Comparison of ENCODE assay signal across 13 cellular contexts in the genomic region with DNA sequence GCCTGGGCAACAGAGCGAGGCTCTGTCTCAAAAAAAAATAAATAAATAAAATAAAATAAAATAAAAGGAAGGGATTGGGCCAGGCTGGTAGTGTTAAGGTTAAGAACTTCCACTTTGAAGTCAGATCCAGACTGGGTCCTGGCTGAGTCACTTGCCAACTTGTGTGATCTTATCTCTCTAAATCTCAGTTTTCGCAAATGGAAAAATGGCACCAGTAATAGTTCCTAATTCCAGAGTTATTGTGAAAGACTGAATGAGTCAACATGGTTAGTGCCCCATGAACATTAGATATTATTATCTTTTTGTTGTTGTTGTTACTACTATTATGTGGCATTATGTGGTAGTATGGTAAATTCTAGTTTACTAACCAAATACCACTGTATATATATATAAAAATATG.
A peak's percentile ranks its signal among the peaks of the same experiment; 100 is the strongest.
DNase-seq lines count a peak whose midpoint lies in the region; ATAC-seq, FAIRE-seq and TF ChIP-seq lines count a peak whose summit lies in the region.
"Had no signal": no experiment of that assay in that cellular context is flagged by ENCODE, and none has a peak within 500 bp of the region (broad histone marks: within the 10 kb centered on the region; RNA-seq: fewer than 3 reads in every experiment).

No MANE protein-coding gene starts in this region.

- dilution Hi-C loops in keratinocyte (cut with MboI; ENCODE audit: extremely low pct_ligation_motif_present, low sequenced_read_pairs), result no loop called here

- no peak for TF ChIP-seq POLR2A in transverse colon (IDR thresholded peaks at IDR 0.05)

- 96 to 100% methylated on average over 2 of the region's 2 CpGs for WGBS in transverse colon (ENCODE audit: low coverage in 1 of 2), 2 donors

- ATAC-seq in GM21723 (IDR thresholded peaks at IDR 0.05; ENCODE audit: unreplicated experiment), result no peak

- no peaks in the 10 kb centered on the region for H3K79me2 ChIP-seq in keratinocyte (ENCODE audit: control insufficient read depth, insufficient read depth, low read length)

- peaks cover 19% of the 10 kb centered on the region for H3K4me1 ChIP-seq in keratinocyte (ENCODE audit: control insufficient read depth, extremely low read depth, insufficient read depth, low read length)
- peaks cover 6 to 12% (median 9%) of the 10 kb centered on the region in 4 donors for H3K4me1 ChIP-seq in transverse colon

- H3K9me3 ChIP-seq in keratinocyte (ENCODE audit: control insufficient read depth, low read depth, low read length) (no peaks in the 10 kb centered on the region), transverse colon (no peaks in the 10 kb centered on the region)
- H3K9me3 ChIP-seq: colonic mucosa, left lung had no signal

- in situ Hi-C loops in brain microvascular endothelial cell (cut with HindIII; ENCODE audit: low pct_ligation_motif_present, low sequenced_read_pairs) (no loop called here), transverse colon (cut with MboI; ENCODE audit: low pct_ligation_motif_present in 1 of 4, low pct_unique_long_range_greater_than_20kb in 1 of 4, low sequenced_read_pairs in 3 of 4) (no loop called here), G401 (cut with HindIII; ENCODE audit: low sequenced_read_pairs) (no loop called here)

- TF ChIP-seq CTCF in brain microvascular endothelial cell (IDR thresholded peaks at IDR 0.05; ENCODE audit: low read depth, low read length, missing control alignments), result no peak
- TF ChIP-seq CTCF in keratinocyte (optimal IDR thresholded peaks at IDR 0.05 in 1 of 3, IDR thresholded peaks at IDR 0.05 in 1 of 3, conservative IDR thresholded peaks at IDR 0.05 in 1 of 3; ENCODE audit: extremely low read depth in 1 of 3, insufficient read depth in 2 of 3, low read length in 3 of 3), result no peak
- TF ChIP-seq CTCF in transverse colon (IDR thresholded peaks at IDR 0.05), result no peak

- H3K36me3 ChIP-seq in brain microvascular endothelial cell (replicated peaks) (no peaks in the 10 kb centered on the region), keratinocyte (ENCODE audit: control insufficient read depth in 2 of 2, extremely low read depth in 1 of 2, insufficient read depth in 2 of 2, low read length in 2 of 2) (no peaks in the 10 kb centered on the region), transverse colon (no peaks in the 10 kb centered on the region)
- H3K36me3 ChIP-seq: colonic mucosa, left lung had no signal

- H4K20me1 ChIP-seq in keratinocyte (ENCODE audit: control insufficient read depth, extremely low read depth, insufficient read depth, low read length), result no peaks in the 10 kb centered on the region

- H3K9me1 ChIP-seq in keratinocyte (ENCODE audit: control insufficient read depth, extremely low read depth, insufficient read depth, low read length), result no peaks in the 10 kb centered on the region

- no peak overlapping the region for H3K9ac ChIP-seq in keratinocyte (ENCODE audit: control insufficient read depth, extremely low read depth, insufficient read depth, low read length)

- no peaks in the 10 kb centered on the region for H3K27me3 ChIP-seq in brain microvascular endothelial cell (replicated peaks)
- no peaks in the 10 kb centered on the region for H3K27me3 ChIP-seq in keratinocyte (ENCODE audit: control insufficient read depth, extremely low read depth, insufficient read depth, low read length)
- H3K27me3 ChIP-seq in transverse colon, result no peaks in the 10 kb centered on the region
- H3K27me3 ChIP-seq: colonic mucosa, left lung had no signal

- no peak overlapping the region for H2AFZ ChIP-seq in keratinocyte (ENCODE audit: control insufficient read depth, low read length)

- no peak overlapping the region for H3K4me2 ChIP-seq in keratinocyte (ENCODE audit: control insufficient read depth, extremely low read depth, insufficient read depth, low read depth, low read length)

- peak; percentile 29 for FAIRE-seq in keratinocyte (lab: Jason Lieb, UNC)
- FAIRE-seq: GM18507 had no signal

- TF ChIP-seq EP300 in transverse colon (IDR thresholded peaks at IDR 0.05; ENCODE audit: low read depth), result no peak

- H3K27ac ChIP-seq in brain microvascular endothelial cell (no peak overlapping the region), keratinocyte (ENCODE audit: control insufficient read depth, insufficient read depth, low read length) (no peak overlapping the region), transverse colon (no peak overlapping the region)
- H3K27ac ChIP-seq: colonic mucosa had no signal

- no peak overlapping the region for H3K4me3 ChIP-seq in brain microvascular endothelial cell (ENCODE audit: low read depth, low read length)
- H3K4me3 ChIP-seq in keratinocyte (ENCODE audit: control insufficient read depth in 2 of 3, extremely low read depth in 1 of 3, insufficient read depth in 2 of 3, low read depth in 1 of 3, low read length in 3 of 3), result no peak overlapping the region
- no peak overlapping the region for H3K4me3 ChIP-seq in transverse colon
- H3K4me3 ChIP-seq: colonic mucosa, left lung had no signal

- DNase-seq in EL (peak; percentile 64), LHCN-M2 (ENCODE audit: low read depth) (peak; percentile 18), brain microvascular endothelial cell (peak; percentile 5), keratinocyte (ENCODE audit: low read depth, low spot score) (peak; percentile 40), NCI-H748 treated with DMSO at 0.1 percent for 48 hours (lab: John Stamatoyannopoulos, UW) (no peak), transverse colon (no peak), G401 (ENCODE audit: low spot score) (no peak)
- DNase-seq: activated CD8-positive, alpha-beta memory T cell treated with anti-CD3 and anti-CD28 coated beads for 24 hours; colonic mucosa; left lung; NCI-H2081 had no signal

- intact Hi-C loops in transverse colon (cut with DNase I; ENCODE audit: low total_unique reads), result no loop called here

Comparison
In these comparisons a context has a peak if more than half of its experiments do, and no peak if none do; other contexts are left out.
1. DNase-seq: peak in EL (single experiment), LHCN-M2 (single experiment), brain microvascular endothelial cell (single experiment) and keratinocyte (single experiment); none in NCI-H748 treated with DMSO at 0.1 percent for 48 hours (single experiment), transverse colon (single experiment) and G401 (single experiment).